In genomic region chrX:123732679-123733363, GRCh38 we compare ENCODE assay signal across 8 cellular contexts. TPM values are rescaled to one million over a fixed set of nuclear protein-coding genes. Genes with fewer than 3 reads are reported as not detected.
A peak's percentile ranks its signal among the peaks of the same experiment; 100 is the strongest.
DNase-seq lines count a peak whose midpoint lies in the region; FAIRE-seq and TF ChIP-seq lines count a peak whose summit lies in the region.

THOC2 (minus strand) TSS chrX:123733052; CDS start chrX:123733022, 30 bp downstream.

- H4K20me1 ChIP-seq in Loucy (ENCODE audit: insufficient read depth, low read length, poor library complexity, severe bottlenecking) (peaks cover 44% of the 10 kb centered on the region), neural cell (ENCODE audit: insufficient read depth) (no peaks in the 10 kb centered on the region)

- TF ChIP-seq CTCF in Loucy (conservative IDR thresholded peaks at IDR 0.05; ENCODE audit: low read length) (peak; percentile 22; the same call in 1 of the 2 replicates), fibroblast of villous mesenchyme (IDR thresholded peaks at IDR 0.05; ENCODE audit: insufficient read depth, low read depth, low read length) (peak; percentile 35), neural cell (IDR thresholded peaks at IDR 0.05; ENCODE audit: poor library complexity, severe bottlenecking) (peak; percentile 73), stomach (IDR thresholded peaks at IDR 0.05) (peak in 5 of 7 experiments; percentile 17 to 35 (median 18))

- H3K9me3 ChIP-seq in Loucy (ENCODE audit: insufficient read depth, low read depth, low read length) (no peaks in the 10 kb centered on the region), neural cell (ENCODE audit: low read length) (no peaks in the 10 kb centered on the region), stomach (no peaks in the 10 kb centered on the region)

- peak within 1 kb of the TSS; percentile 89 for H3K4me2 ChIP-seq in Loucy (ENCODE audit: low read depth, low read length, poor library complexity, severe bottlenecking)
- H3K4me2 ChIP-seq in neural cell (ENCODE audit: low read length) = peak within 1 kb of the TSS; percentile 51

- in situ Hi-C loops in G401 (cut with HindIII; ENCODE audit: low sequenced_read_pairs) = no loop called here

- H3K4me1 ChIP-seq in Loucy (ENCODE audit: insufficient read depth, low read length, poor library complexity, severe bottlenecking) (peaks cover 28% of the 10 kb centered on the region), stomach (peaks cover 0 to 28% (median 7%) of the 10 kb centered on the region in 4 donors)

- peak within 1 kb of the TSS; percentile 73 for H3K27ac ChIP-seq in neural cell (ENCODE audit: low read length)
- H3K27ac ChIP-seq in stomach = peak within 1 kb of the TSS; percentile 73 to 87 (median 85)

- H3K79me2 ChIP-seq in Loucy (ENCODE audit: insufficient read depth, low read length) = peaks cover 51% of the 10 kb centered on the region
- peaks cover 33% of the 10 kb centered on the region for H3K79me2 ChIP-seq in neural cell (replicated peaks; ENCODE audit: insufficient read depth, low read length)

- peak within 1 kb of the TSS; percentile 95 for H3K4me3 ChIP-seq in Loucy (ENCODE audit: low read length, poor library complexity, severe bottlenecking)
- peak within 1 kb of the TSS; percentile 87 for H3K4me3 ChIP-seq in fibroblast of villous mesenchyme (ENCODE audit: low read depth, low read length)
- H3K4me3 ChIP-seq in neural cell (ENCODE audit: low read length) = peak within 1 kb of the TSS; percentile 80
- H3K4me3 ChIP-seq in stomach = peak within 1 kb of the TSS; percentile 49 to 88 (median 66)

- peak; percentile 81 for DNase-seq in G401 (ENCODE audit: low spot score)
- peak; percentile 67 for DNase-seq in H54 (ENCODE audit: insufficient read length, low spot score)
- peak; percentile 6 for DNase-seq in SHP77 treated with DMSO at 0.1 percent for 48 hours (lab: John Stamatoyannopoulos, UW)
- peak; percentile 32 for DNase-seq in activated gamma-delta T cell (lab: John Stamatoyannopoulos, UW)
- DNase-seq in fibroblast of villous mesenchyme (ENCODE audit: low read depth) = peak; percentile 82
- peak; percentile 83 for DNase-seq in stomach

- peak; percentile 95 for FAIRE-seq in H54 (lab: Jason Lieb, UNC)

- H3K9me2 ChIP-seq in Loucy (replicated peaks; ENCODE audit: low read depth, low read length) (no peaks in the 10 kb centered on the region), neural cell (ENCODE audit: insufficient read depth, low read length) (no peaks in the 10 kb centered on the region)

- intact Hi-C loops in stomach (cut with DNase I; ENCODE audit: low total_unique reads) = no loop called here

- H3K36me3 ChIP-seq in Loucy (ENCODE audit: insufficient read depth, low read length) (no peaks in the 10 kb centered on the region), neural cell (ENCODE audit: insufficient read depth, low read length) (no peaks in the 10 kb centered on the region), stomach (no peaks in the 10 kb centered on the region)

- H3K9ac ChIP-seq in Loucy (ENCODE audit: low read depth, low read length, poor library complexity, severe bottlenecking) (peak within 1 kb of the TSS; percentile 90), neural cell (ENCODE audit: low read length) (peak within 1 kb of the TSS; percentile 78)

- TF ChIP-seq EP300 in neural cell (conservative IDR thresholded peaks at IDR 0.05; ENCODE audit: poor library complexity, severe bottlenecking) = no peak
- TF ChIP-seq EP300 in stomach (IDR thresholded peaks at IDR 0.05) = no peak

- peak; percentile 40 for TF ChIP-seq RAD21 in neural cell (conservative IDR thresholded peaks at IDR 0.05)

- TF ChIP-seq POLR2A in H54 (IDR thresholded peaks at IDR 0.05; ENCODE audit: low read depth, low read length) = peak; percentile 32; the same call in 1 of the 2 replicates
- TF ChIP-seq POLR2A in stomach (IDR thresholded peaks at IDR 0.05) = no peak

- 1 to 40% (median 4%) methylated on average over 19 to 47 of the region's 48 CpGs for WGBS in stomach, 5 donors

- H3F3A ChIP-seq in Loucy (ENCODE audit: low read depth) (no peaks in the 10 kb centered on the region; the same call in 1 of the 2 replicates), neural cell (ENCODE audit: insufficient read depth, low read length, poor library complexity, severe bottlenecking) (no peaks in the 10 kb centered on the region)

- H3K27me3 ChIP-seq in Loucy (ENCODE audit: insufficient read depth, low read length, poor library complexity, severe bottlenecking) = no peaks in the 10 kb centered on the region
- no peaks in the 10 kb centered on the region for H3K27me3 ChIP-seq in neural cell (ENCODE audit: insufficient read depth, low read depth, low read length)
- no peaks in the 10 kb centered on the region for H3K27me3 ChIP-seq in stomach

- H2AFZ ChIP-seq in Loucy (ENCODE audit: low read length) = peak within 1 kb of the TSS; percentile 65; the same call in 1 of the 2 replicates
- peak within 1 kb of the TSS; percentile 51 for H2AFZ ChIP-seq in neural cell (ENCODE audit: low read depth, low read length)

TF ChIP-seq in neural cell, 6 proteins besides CTCF, POLR2A, EP300 and RAD21:
- TF ChIP-seq POLR2AphosphoS5 (IDR thresholded peaks at IDR 0.05) (peak; percentile 89), EZH2 (IDR thresholded peaks at IDR 0.05; ENCODE audit: borderline replicate concordance, insufficient read depth, low read length, poor library complexity, severe bottlenecking) (no peak), MXI1 (conservative IDR thresholded peaks at IDR 0.05; ENCODE audit: poor library complexity, severe bottlenecking) (peak; percentile 73), REST (IDR thresholded peaks at IDR 0.05; ENCODE audit: borderline replicate concordance) (peak; percentile 74), TAF1 (IDR thresholded peaks at IDR 0.05; ENCODE audit: low read depth) (peak; percentile 50), SMC3 (conservative IDR thresholded peaks at IDR 0.05; ENCODE audit: poor library complexity) (peak; percentile 56)

RNA-seq across cellular contexts. Expression of gene THOC2, which starts in this region (rescaled TPM):
- 38.2 and 50.9 TPM in 2 replicates for total RNA-seq in G401 (2014; rRNA removed; shearing (Covaris generic))
- total RNA-seq in fibroblast of villous mesenchyme (80.5 and 101 TPM in 2 replicates), stomach (100 to 1,000 TPM in 4 of 5 donors, 10 to 100 TPM in 1; 57.9 to 217 (median 173) TPM)
- polyA plus RNA-seq in neural cell (95.4 and 100 TPM in 2 replicates), stomach (100 to 1,000 TPM in 1 of 3 donors, 10 to 100 TPM in 2; 17.7 to 155 (median 38.1) TPM)
- polyA minus RNA-seq in neural cell = 136 and 139 TPM in 2 replicates

Comparison
In these comparisons a context has a peak if more than half of its experiments do, and no peak if none do; other contexts are left out.
1. Peak in every context shown above with its lines: DNase-seq, H3K4me3 ChIP-seq and H3K27ac ChIP-seq.
2. DNase-seq: peak in every context shown above with its lines; median percentile 83 in stomach; 82 in fibroblast of villous mesenchyme; 81 in G401; 67 in H54; 32 in activated gamma-delta T cell; 6 in SHP77 treated with DMSO at 0.1 percent for 48 hours.
3. CTCF ChIP-seq: peak in every context shown above with its lines; median percentile 73 in neural cell; 35 in fibroblast of villous mesenchyme; 22 in Loucy; 18 in stomach.